Comparison of ENCODE assay signal across 2 cellular contexts in the genomic region with DNA sequence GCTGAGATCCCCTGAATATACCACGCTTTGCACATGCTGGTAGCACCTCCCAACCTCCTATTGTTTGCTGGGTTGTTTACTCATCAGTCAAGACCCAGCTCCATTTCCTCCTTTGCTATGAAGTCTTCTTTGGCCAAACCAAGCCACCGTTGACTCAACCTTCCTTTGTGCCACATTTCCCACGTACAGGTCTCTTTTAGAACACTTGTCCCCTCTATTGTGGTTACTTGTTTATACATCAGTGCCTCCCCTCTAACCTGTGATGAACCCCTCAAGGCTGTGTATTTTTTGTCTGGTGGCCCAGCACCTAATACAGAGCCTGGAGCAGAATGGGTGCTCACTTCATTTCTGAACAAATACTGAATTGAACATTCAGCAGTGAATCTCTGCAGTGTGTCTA.
A peak's percentile ranks its signal among the peaks of the same experiment; 100 is the strongest.
TF ChIP-seq lines count a peak whose summit lies in the region.

No MANE protein-coding gene starts in this region.

TF ChIP-seq in IMR-90, 13 proteins besides CTCF, POLR2A, EP300 and RAD21:
- TF ChIP-seq RFX5 (IDR thresholded peaks at IDR 0.05; ENCODE audit: low read depth, low read length) (no peak), SMC3 (IDR thresholded peaks at IDR 0.05; ENCODE audit: low read depth, low read length) (no peak), CHD1 (IDR thresholded peaks at IDR 0.05; ENCODE audit: low read depth, low read length) (no peak), MAZ (IDR thresholded peaks at IDR 0.05; ENCODE audit: borderline replicate concordance, low read depth, low read length) (no peak), MAFK (IDR thresholded peaks at IDR 0.05; ENCODE audit: low read depth, low read length) (no peak), RCOR1 (IDR thresholded peaks at IDR 0.05; ENCODE audit: insufficient replicate concordance, low read length) (no peak), MXI1 (IDR thresholded peaks at IDR 0.05; ENCODE audit: borderline replicate concordance, low read depth, low read length) (no peak), CEBPB (IDR thresholded peaks at IDR 0.05; ENCODE audit: low read depth, low read length) (no peak), BHLHE40 (IDR thresholded peaks at IDR 0.05; ENCODE audit: low read depth, low read length) (no peak), FOS (IDR thresholded peaks at IDR 0.05; ENCODE audit: low read depth, low read length) (no peak), NFE2L2 (IDR thresholded peaks at IDR 0.05; ENCODE audit: low read depth, low read length) (no peak)
- TF ChIP-seq, protein P1, sequence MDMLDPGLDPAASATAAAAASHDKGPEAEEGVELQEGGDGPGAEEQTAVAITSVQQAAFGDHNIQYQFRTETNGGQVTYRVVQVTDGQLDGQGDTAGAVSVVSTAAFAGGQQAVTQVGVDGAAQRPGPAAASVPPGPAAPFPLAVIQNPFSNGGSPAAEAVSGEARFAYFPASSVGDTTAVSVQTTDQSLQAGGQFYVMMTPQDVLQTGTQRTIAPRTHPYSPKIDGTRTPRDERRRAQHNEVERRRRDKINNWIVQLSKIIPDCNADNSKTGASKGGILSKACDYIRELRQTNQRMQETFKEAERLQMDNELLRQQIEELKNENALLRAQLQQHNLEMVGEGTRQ (IDR thresholded peaks at IDR 0.05; ENCODE audit: low read depth, low read length), result no peak
- TF ChIP-seq, protein P2, sequence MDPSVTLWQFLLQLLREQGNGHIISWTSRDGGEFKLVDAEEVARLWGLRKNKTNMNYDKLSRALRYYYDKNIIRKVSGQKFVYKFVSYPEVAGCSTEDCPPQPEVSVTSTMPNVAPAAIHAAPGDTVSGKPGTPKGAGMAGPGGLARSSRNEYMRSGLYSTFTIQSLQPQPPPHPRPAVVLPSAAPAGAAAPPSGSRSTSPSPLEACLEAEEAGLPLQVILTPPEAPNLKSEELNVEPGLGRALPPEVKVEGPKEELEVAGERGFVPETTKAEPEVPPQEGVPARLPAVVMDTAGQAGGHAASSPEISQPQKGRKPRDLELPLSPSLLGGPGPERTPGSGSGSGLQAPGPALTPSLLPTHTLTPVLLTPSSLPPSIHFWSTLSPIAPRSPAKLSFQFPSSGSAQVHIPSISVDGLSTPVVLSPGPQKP (IDR thresholded peaks at IDR 0.05; ENCODE audit: borderline replicate concordance, low read depth, low read length), result no peak

TF ChIP-seq in endothelial cell of umbilical vein, 7 proteins besides CTCF, POLR2A, EP300 and RAD21:
- TF ChIP-seq MYC (IDR thresholded peaks at IDR 0.05; ENCODE audit: low read depth, low read length) (no peak), FOS (IDR thresholded peaks at IDR 0.05; ENCODE audit: borderline replicate concordance, insufficient read depth, low read length) (peak; percentile 22)
TF ChIP-seq in endothelial cell of umbilical vein: peak in this region for 1.
